Comparison of ENCODE assay signal across 19 cellular contexts in genomic region chr1:231699769-231700168, GRCh38.
DNase-seq lines count a peak whose midpoint lies in the region; ATAC-seq and TF ChIP-seq lines count a peak whose summit lies in the region.
"Had no signal": no experiment of that assay in that cellular context is flagged by ENCODE, and none has a peak within 500 bp of the region (broad histone marks: within the 10 kb centered on the region; RNA-seq: fewer than 3 reads in every experiment).

No MANE protein-coding gene starts in this region.

- H2AFZ ChIP-seq in mammary epithelial cell (ENCODE audit: low read depth, low read length): no peak overlapping the region

- no peak overlapping the region for H3K27ac ChIP-seq in muscle layer of duodenum (ENCODE audit: low read length)
- H3K27ac ChIP-seq in mammary epithelial cell (ENCODE audit: insufficient read depth, low read depth, low read length): no peak overlapping the region
- H3K27ac ChIP-seq: foreskin keratinocyte, KMS-11, pancreas, testis had no signal

- peaks cover 0 to 5% (median 0%) of the 10 kb centered on the region in 7 donors for H3K9me3 Mint-ChIP-seq in CD14-positive monocyte

- H3K27ac Mint-ChIP-seq in CD14-positive monocyte: peak overlapping the region; percentile 69 to 85 (median 79)
- H3K27ac Mint-ChIP-seq: activated T-cell treated with anti-CD3 and anti-CD28 coated beads, Interleukin-2, amount 50 U/mL, for 72 hours had no signal

- 23% methylated on average over 2 of the region's 2 CpGs for WGBS in mammary epithelial cell (ENCODE audit: low coverage, missing lambda C conversion rate)

- H3K36me3 Mint-ChIP-seq in CD14-positive monocyte: peaks cover 61 to 69% of the 10 kb centered on the region in 2 donors

- no peak overlapping the region for H3K4me2 ChIP-seq in mammary epithelial cell (ENCODE audit: insufficient read depth, low read depth, low read length)
- H3K4me2 ChIP-seq: KMS-11 had no signal

- no peak for ATAC-seq in HG03175 (IDR thresholded peaks at IDR 0.05; ENCODE audit: unreplicated experiment)
- ATAC-seq: activated T-cell treated with anti-CD3 and anti-CD28 coated beads, Interleukin-2, amount 50 U/mL, for 72 hours; foreskin keratinocyte had no signal

- H3K4me3 ChIP-seq in choroid plexus epithelial cell (ENCODE audit: low read depth, low read length) (no peak overlapping the region), muscle layer of duodenum (ENCODE audit: low read depth in 1 of 2, low read length in 2 of 2) (peak overlapping the region; percentile 0 to 18), mammary epithelial cell (replicated peaks in 1 of 3; ENCODE audit: insufficient read depth in 1 of 3, low read depth in 2 of 3, low read length in 3 of 3) (no peak overlapping the region)
- H3K4me3 ChIP-seq: pancreas, testis had no signal

- intact Hi-C loops in CD14-positive monocyte (cut with micrococcal nuclease) (no loop called here), mammary epithelial cell (cut with micrococcal nuclease) (no loop called here)

- H3K9me3 ChIP-seq in muscle layer of duodenum (ENCODE audit: control insufficient read depth in 1 of 2, low read length in 2 of 2): no peaks in the 10 kb centered on the region
- no peaks in the 10 kb centered on the region for H3K9me3 ChIP-seq in mammary epithelial cell (replicated peaks; ENCODE audit: insufficient read depth, low read length)
- H3K9me3 ChIP-seq: BE2C, pancreas, testis had no signal

- H3K4me1 ChIP-seq in muscle layer of duodenum (ENCODE audit: control insufficient read depth in 1 of 2, insufficient read depth in 2 of 2, low read length in 2 of 2) (peaks cover 0 to 9% of the 10 kb centered on the region in 2 donors), mammary epithelial cell (ENCODE audit: insufficient read depth, low read length) (no peaks in the 10 kb centered on the region)
- H3K4me1 ChIP-seq: foreskin keratinocyte, pancreas, testis had no signal

- dilution Hi-C loops in mammary epithelial cell (cut with HindIII; ENCODE audit: low sequenced_read_pairs): no loop called here

- H3K9ac ChIP-seq in mammary epithelial cell (ENCODE audit: insufficient read depth, low read length): no peak overlapping the region
- H3K9ac ChIP-seq: KMS-11 had no signal

- peaks cover 0 to 1% (median 0%) of the 10 kb centered on the region in 3 donors for H3K27me3 Mint-ChIP-seq in CD14-positive monocyte (ENCODE audit: low read depth in 3 of 3)

- H3K36me3 ChIP-seq in muscle layer of duodenum (ENCODE audit: control insufficient read depth in 1 of 2, insufficient read depth in 2 of 2, low read length in 2 of 2) (no peaks in the 10 kb centered on the region), mammary epithelial cell (ENCODE audit: insufficient read depth, low read length) (no peaks in the 10 kb centered on the region)
- H3K36me3 ChIP-seq: BE2C, pancreas had no signal

- in situ Hi-C loops in mammary epithelial cell (cut with MboI; ENCODE audit: low sequenced_read_pairs in 2 of 2): no loop called here

- H3K27me3 ChIP-seq in muscle layer of duodenum (ENCODE audit: low read depth, low read length) (no peaks in the 10 kb centered on the region), mammary epithelial cell (ENCODE audit: insufficient read depth, low read length) (no peaks in the 10 kb centered on the region)
- H3K27me3 ChIP-seq: BE2C, foreskin keratinocyte, pancreas, testis had no signal

- no peaks in the 10 kb centered on the region for H4K20me1 ChIP-seq in mammary epithelial cell (ENCODE audit: insufficient read depth, low read length)

- no peak for TF ChIP-seq CTCF in CD14-positive monocyte (IDR thresholded peaks at IDR 0.05)
- no peak for TF ChIP-seq CTCF in choroid plexus epithelial cell (conservative IDR thresholded peaks at IDR 0.05; ENCODE audit: low read depth, low read length)
- no peak for TF ChIP-seq CTCF in mammary epithelial cell (conservative IDR thresholded peaks at IDR 0.05 in 1 of 2, IDR thresholded peaks at IDR 0.05 in 1 of 2; ENCODE audit: extremely low read depth in 1 of 2, insufficient read depth in 1 of 2, low read depth in 1 of 2, low read length in 2 of 2)

- H3K4me1 Mint-ChIP-seq in CD14-positive monocyte: peaks cover 36% of the 10 kb centered on the region

- no peaks in the 10 kb centered on the region for H3K79me2 ChIP-seq in mammary epithelial cell (ENCODE audit: insufficient read depth, low read length)

- no peak for DNase-seq in CD14-positive monocyte (ENCODE audit: low spot score)
- peak; percentile 29 for DNase-seq in LHCN-M2 (ENCODE audit: low read depth)
- DNase-seq in choroid plexus epithelial cell (ENCODE audit: low read depth): peak; percentile 61
- no peak for DNase-seq in NAMALWA (ENCODE audit: low spot score)
- no peak for DNase-seq in mammary epithelial cell
- DNase-seq in HT-29 (ENCODE audit: low spot score): no peak
- DNase-seq: activated CD4-positive, alpha-beta T cell treated with anti-CD3 and anti-CD28 coated beads, Interleukin-2, amount 50 U/mL, for 1 hour; activated T-cell treated with anti-CD3 and anti-CD28 coated beads, Interleukin-2, amount 50 U/mL, for 72 hours; BE2C; foreskin keratinocyte; H7; pancreas; SHP77 treated with DMSO at 0.1 percent for 48 hours; stimulated activated CD4-positive, alpha-beta T cell treated with anti-CD3 and anti-CD28 coated beads, Interleukin-15, amount 100 ng/mL, for 24 hours; T-helper 9 cell; testis had no signal

- no TSS peak for BruUV-seq in mammary epithelial cell (replicated peaks; lab: Mats Ljungman, UMichigan)

- CTCF ChIA-PET in mammary epithelial cell (lab: Charles Lee; ENCODE audit: low non-redundant PET): no interaction called here

- H3K4me3 Mint-ChIP-seq in CD14-positive monocyte: peak overlapping the region; percentile 32 to 71
- H3K4me3 Mint-ChIP-seq: activated T-cell treated with anti-CD3 and anti-CD28 coated beads, Interleukin-2, amount 50 U/mL, for 72 hours had no signal

Comparison
In these comparisons a context has a peak if more than half of its experiments do, and no peak if none do; other contexts are left out.
1. DNase-seq: peak in LHCN-M2 (single experiment) and choroid plexus epithelial cell (single experiment); none in CD14-positive monocyte (single experiment), NAMALWA (single experiment), mammary epithelial cell (single experiment) and HT-29 (single experiment).
2. H3K4me3 ChIP-seq: peak in muscle layer of duodenum (2 of 2); none in choroid plexus epithelial cell (single experiment) and mammary epithelial cell (0 of 3).